ENCODE assay signal across 8 cellular contexts in the genomic region with DNA sequence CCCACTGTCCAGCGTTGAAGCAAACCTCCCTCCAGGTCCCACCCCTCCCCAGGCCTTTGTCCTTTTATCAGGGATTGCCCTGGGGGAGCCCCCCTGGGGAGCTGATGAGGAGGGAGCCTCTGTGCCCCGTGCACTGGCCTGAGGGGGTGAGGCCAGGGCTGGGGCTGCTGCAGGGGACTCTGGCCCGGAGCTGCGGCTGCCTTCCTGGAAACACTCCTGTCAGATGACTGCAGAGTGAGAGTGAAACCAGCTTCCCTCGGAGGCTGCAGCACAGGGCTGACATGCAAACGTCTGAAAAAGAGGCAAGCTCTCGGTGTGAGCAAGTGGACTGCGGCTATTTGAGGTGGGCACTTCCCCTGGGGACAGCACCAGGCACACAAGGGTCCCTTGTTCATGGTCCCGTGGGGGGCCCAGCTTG. TPM values are rescaled to one million over a fixed set of nuclear protein-coding genes. Genes with fewer than 3 reads are reported as not detected.
A peak's percentile ranks its signal among the peaks of the same experiment; 100 is the strongest.
DNase-seq lines count a peak whose midpoint lies in the region; ATAC-seq and TF ChIP-seq lines count a peak whose summit lies in the region.

No MANE protein-coding gene starts in this region.

- no peaks in the 10 kb centered on the region for H3K27me3 ChIP-seq in CD8-positive, alpha-beta T cell (ENCODE audit: insufficient read depth, low read length)

- H3K4me3 Mint-ChIP-seq in CD8-positive, alpha-beta T cell, result peak overlapping the region; percentile 78
- peak overlapping the region; percentile 77 for H3K4me3 Mint-ChIP-seq in stimulated activated naive CD8-positive, alpha-beta T cell treated with anti-CD3 and anti-CD28 coated beads, Interleukin-15, Interleukin-2, amounts not matched to agents 100 ng/mL and 50 ng/mL, for 24 hours

- no peaks in the 10 kb centered on the region for H3K36me3 ChIP-seq in CD8-positive, alpha-beta T cell (ENCODE audit: insufficient read depth, low read length)

- peak overlapping the region; percentile 56 for H3K4me3 ChIP-seq in CD8-positive, alpha-beta T cell (ENCODE audit: low read depth, low read length)

- H3K9me3 Mint-ChIP-seq in CD8-positive, alpha-beta T cell, result no peaks in the 10 kb centered on the region
- H3K9me3 Mint-ChIP-seq in stimulated activated naive CD8-positive, alpha-beta T cell treated with anti-CD3 and anti-CD28 coated beads, Interleukin-15, Interleukin-2, amounts not matched to agents 100 ng/mL and 50 ng/mL, for 24 hours, result no peaks in the 10 kb centered on the region

- H3K9me3 ChIP-seq in CD8-positive, alpha-beta T cell (ENCODE audit: low read length), result no peaks in the 10 kb centered on the region

- peaks cover 19% of the 10 kb centered on the region for H3K4me1 Mint-ChIP-seq in CD8-positive, alpha-beta T cell (ENCODE audit: low read depth)
- peaks cover 47% of the 10 kb centered on the region for H3K4me1 Mint-ChIP-seq in stimulated activated naive CD8-positive, alpha-beta T cell treated with anti-CD3 and anti-CD28 coated beads, Interleukin-15, Interleukin-2, amounts not matched to agents 100 ng/mL and 50 ng/mL, for 24 hours (ENCODE audit: low read depth)

- CTCF ChIA-PET in CD8-positive, alpha-beta T cell (lab: Charles Lee), result interaction anchor here (0.6 to 1.4 kb wide), 6 partner anchors 12 to 182 kb away, joined by 3 to 4 read pairs (median 4); no protein-coding TSS in a partner anchor

- H3K4me1 ChIP-seq in CD8-positive, alpha-beta T cell (ENCODE audit: insufficient read depth, low read length), result peaks cover 35% of the 10 kb centered on the region

- POLR2A ChIA-PET in CD8-positive, alpha-beta T cell (lab: Charles Lee), result interaction anchor here (0.9 to 2.0 kb wide), 3 partner anchors 15 to 35 kb away, joined by 4 to 5 read pairs (median 4); a partner anchor contains a TSS

- no peaks in the 10 kb centered on the region for H3K27me3 Mint-ChIP-seq in CD8-positive, alpha-beta T cell (ENCODE audit: low read depth)
- H3K27me3 Mint-ChIP-seq in stimulated activated naive CD8-positive, alpha-beta T cell treated with anti-CD3 and anti-CD28 coated beads, Interleukin-15, Interleukin-2, amounts not matched to agents 100 ng/mL and 50 ng/mL, for 24 hours, result no peaks in the 10 kb centered on the region

- intact Hi-C loops in CD8-positive, alpha-beta T cell (cut with DNase I, micrococcal nuclease), result loop anchor here (1.0 kb wide), 3 partner anchors 15 to 63 kb away; a partner anchor contains a TSS

- no peak for TF ChIP-seq CTCF in CD8-positive, alpha-beta T cell (IDR thresholded peaks at IDR 0.05)

- no peak for ATAC-seq in CD8-positive, alpha-beta T cell
- ATAC-seq in HG03378 (IDR thresholded peaks at IDR 0.05; ENCODE audit: unreplicated experiment) (peak; percentile 31), HG03565 (IDR thresholded peaks at IDR 0.05; ENCODE audit: unreplicated experiment) (no peak)

- no peaks in the 10 kb centered on the region for H3K36me3 Mint-ChIP-seq in CD8-positive, alpha-beta T cell
- no peaks in the 10 kb centered on the region for H3K36me3 Mint-ChIP-seq in stimulated activated naive CD8-positive, alpha-beta T cell treated with anti-CD3 and anti-CD28 coated beads, Interleukin-15, Interleukin-2, amounts not matched to agents 100 ng/mL and 50 ng/mL, for 24 hours (ENCODE audit: low read depth)

- peak overlapping the region; percentile 53 for H3K27ac ChIP-seq in CD8-positive, alpha-beta T cell (ENCODE audit: low read depth, low read length)

- peak overlapping the region; percentile 92 for H3K27ac Mint-ChIP-seq in CD8-positive, alpha-beta T cell
- H3K27ac Mint-ChIP-seq in stimulated activated naive CD8-positive, alpha-beta T cell treated with anti-CD3 and anti-CD28 coated beads, Interleukin-15, Interleukin-2, amounts not matched to agents 100 ng/mL and 50 ng/mL, for 24 hours, result peak overlapping the region; percentile 90

- peak in 4 of 7 experiments; percentile 5 to 53 (median 43) for DNase-seq in CD8-positive, alpha-beta T cell
- peak; percentile 82 for DNase-seq in activated CD8-positive, alpha-beta memory T cell treated with anti-CD3 and anti-CD28 coated beads, Interleukin-2, amount 50 U/mL, for 48 hours
- peak; percentile 17 for DNase-seq in left kidney (ENCODE audit: low read depth, low spot score)
- DNase-seq in NCI-H2107 treated with DMSO at 0.1 percent for 48 hours (lab: John Stamatoyannopoulos, UW; ENCODE audit: unreplicated experiment), result no peak
- no peak for DNase-seq in NCI-H2029 (lab: John Stamatoyannopoulos, UW)

RNA-seq across cellular contexts. Expression of a gene that starts 4.6 kb away (rescaled TPM):
- 10 to 100 TPM in 1 of 2 experiments, 1 to 10 TPM in 1; 7.1 to 11.8 TPM for total RNA-seq in CD8-positive, alpha-beta T cell

RNA-seq across cellular contexts. Expression of a gene that starts 15.6 kb away (rescaled TPM):
- total RNA-seq in CD8-positive, alpha-beta T cell, result 100 to 1,000 TPM; 198 to 200 TPM

RNA-seq across cellular contexts. Expression of a gene that starts 29.6 kb away (rescaled TPM):
- total RNA-seq in CD8-positive, alpha-beta T cell, result 1 to 10 TPM; 2.4 to 3.4 TPM

RNA-seq across cellular contexts. Expression of a gene that starts 32.5 kb away (rescaled TPM):
- 10 to 100 TPM; 15.7 to 17.1 TPM for total RNA-seq in CD8-positive, alpha-beta T cell

RNA-seq across cellular contexts. Expression of a gene that starts 39.4 kb away (rescaled TPM):
- total RNA-seq in CD8-positive, alpha-beta T cell, result 1 to 10 TPM; 1.7 to 2.1 TPM

Comparison
In these comparisons a context has a peak if more than half of its experiments do, and no peak if none do; other contexts are left out.
1. DNase-seq: peak in CD8-positive, alpha-beta T cell (4 of 7), activated CD8-positive, alpha-beta memory T cell treated with anti-CD3 and anti-CD28 coated beads, Interleukin-2, amount 50 U/mL, for 48 hours (single experiment) and left kidney (single experiment); none in NCI-H2107 treated with DMSO at 0.1 percent for 48 hours (single experiment) and NCI-H2029 (single experiment).